In genomic region chr10:61793760-61794713, GRCh38 we compare ENCODE assay signal across 13 cellular contexts.
DNase-seq lines count a peak whose midpoint lies in the region; ATAC-seq and TF ChIP-seq lines count a peak whose summit lies in the region.
"Had no signal": no experiment of that assay in that cellular context is flagged by ENCODE, and none has a peak within 500 bp of the region (broad histone marks: within the 10 kb centered on the region; RNA-seq: fewer than 3 reads in every experiment).

No MANE protein-coding gene starts in this region.

- no peak overlapping the region for H2AFZ ChIP-seq in neural cell (ENCODE audit: low read depth, low read length)

- no peak for TF ChIP-seq RAD21 in neural cell (conservative IDR thresholded peaks at IDR 0.05)

- no peaks in the 10 kb centered on the region for H4K20me1 ChIP-seq in neural cell (ENCODE audit: insufficient read depth)

- WGBS in ovary, 3 donors: 62 to 69% (median 66%) methylated on average over 5 of the region's 5 CpGs

- H3K4me2 ChIP-seq in neural cell (ENCODE audit: low read length): peak overlapping the region; percentile 6

- TF ChIP-seq EP300 in neural cell (conservative IDR thresholded peaks at IDR 0.05; ENCODE audit: poor library complexity, severe bottlenecking) (no peak), ovary (IDR thresholded peaks at IDR 0.05) (no peak)

- in situ Hi-C loops in astrocyte of the spinal cord (cut with HindIII; ENCODE audit: low sequenced_read_pairs): no loop called here

- H3K4me3 ChIP-seq in astrocyte of the spinal cord (ENCODE audit: low read depth, low read length): no peak overlapping the region
- peak overlapping the region; percentile 24 for H3K4me3 ChIP-seq in neural cell (ENCODE audit: low read length)
- H3K4me3 ChIP-seq in ovary: no peak overlapping the region
- H3K4me3 ChIP-seq: pancreas had no signal

- no peak overlapping the region for H3K9ac ChIP-seq in neural cell (ENCODE audit: low read length)

- intact Hi-C loops in ovary (cut with DNase I): no loop called here

- TF ChIP-seq POLR2A in ovary (IDR thresholded peaks at IDR 0.05): no peak

- TF ChIP-seq CTCF in astrocyte of the spinal cord (IDR thresholded peaks at IDR 0.05; ENCODE audit: low read depth, low read length) (no peak), neural cell (IDR thresholded peaks at IDR 0.05; ENCODE audit: poor library complexity, severe bottlenecking) (no peak), nephron progenitor cell (IDR thresholded peaks at IDR 0.05) (no peak), ovary (IDR thresholded peaks at IDR 0.05) (no peak), GM20000 (IDR thresholded peaks at IDR 0.05; ENCODE audit: extremely low read depth, missing control alignments) (no peak)

- peaks cover 7% of the 10 kb centered on the region for H3K27me3 Mint-ChIP-seq in nephron progenitor cell (ENCODE audit: low read depth, poor library complexity)

- no peak overlapping the region for H3K27ac ChIP-seq in neural cell (ENCODE audit: low read length)
- H3K27ac ChIP-seq in ovary: no peak overlapping the region
- H3K27ac ChIP-seq: pancreas had no signal

- peak; percentile 85 for DNase-seq in DMS53 treated with DMSO at 0.1 percent for 48 hours (lab: John Stamatoyannopoulos, UW; ENCODE audit: unreplicated experiment)
- DNase-seq in NCI-H187 treated with DMSO at 0.1 percent for 48 hours (lab: John Stamatoyannopoulos, UW): peak; percentile 31
- DNase-seq in astrocyte of the spinal cord (ENCODE audit: low read depth, low spot score): peak; percentile 59
- no peak for DNase-seq in nephron progenitor cell
- DNase-seq in ovary: no peak
- DNase-seq in GM20000 (ENCODE audit: low spot score): no peak
- DNase-seq: activated CD4-positive, CD25-positive, alpha-beta regulatory T cell; activated effector memory CD4-positive, alpha-beta T cell treated with Interleukin-2 at 50 U/mL for 16 hours; immature natural killer cell; OCI-M1; pancreas had no signal

- H3K36me3 ChIP-seq in neural cell (ENCODE audit: insufficient read depth, low read length) (no peaks in the 10 kb centered on the region), ovary (no peaks in the 10 kb centered on the region)
- H3K36me3 ChIP-seq: pancreas had no signal

- no peak overlapping the region for H3K4me3 Mint-ChIP-seq in nephron progenitor cell
- H3K4me3 Mint-ChIP-seq: immature natural killer cell had no signal

- H3K27ac Mint-ChIP-seq in nephron progenitor cell: no peak overlapping the region
- H3K27ac Mint-ChIP-seq: immature natural killer cell had no signal

- no peak for ATAC-seq in HG03135 (IDR thresholded peaks at IDR 0.05; ENCODE audit: unreplicated experiment)

- H3K9me2 ChIP-seq in neural cell (ENCODE audit: insufficient read depth, low read length): no peaks in the 10 kb centered on the region

- no peaks in the 10 kb centered on the region for H3F3A ChIP-seq in neural cell (ENCODE audit: insufficient read depth, low read length, poor library complexity, severe bottlenecking)

- no peaks in the 10 kb centered on the region for H3K9me3 ChIP-seq in neural cell (ENCODE audit: low read length)
- H3K9me3 ChIP-seq in ovary: no peaks in the 10 kb centered on the region
- H3K9me3 ChIP-seq: pancreas had no signal

- H3K4me1 ChIP-seq in ovary (ENCODE audit: insufficient read depth): peaks cover 3% of the 10 kb centered on the region
- H3K4me1 ChIP-seq: pancreas had no signal

- H3K36me3 Mint-ChIP-seq in nephron progenitor cell (ENCODE audit: low read depth): no peaks in the 10 kb centered on the region
- H3K36me3 Mint-ChIP-seq: immature natural killer cell had no signal

- no peaks in the 10 kb centered on the region for H3K27me3 ChIP-seq in neural cell (ENCODE audit: insufficient read depth, low read depth, low read length)
- no peaks in the 10 kb centered on the region for H3K27me3 ChIP-seq in ovary
- H3K27me3 ChIP-seq: pancreas had no signal

- H3K79me2 ChIP-seq in neural cell (replicated peaks; ENCODE audit: insufficient read depth, low read length): no peaks in the 10 kb centered on the region

- peaks cover 5% of the 10 kb centered on the region for H3K4me1 Mint-ChIP-seq in nephron progenitor cell
- H3K4me1 Mint-ChIP-seq: immature natural killer cell had no signal

- H3K9me3 Mint-ChIP-seq in nephron progenitor cell: no peaks in the 10 kb centered on the region
- H3K9me3 Mint-ChIP-seq: immature natural killer cell had no signal

TF ChIP-seq in neural cell, 6 proteins besides CTCF, POLR2A, EP300 and RAD21:
- TF ChIP-seq POLR2AphosphoS5 (IDR thresholded peaks at IDR 0.05): no peak
- TF ChIP-seq MXI1 (conservative IDR thresholded peaks at IDR 0.05; ENCODE audit: poor library complexity, severe bottlenecking): no peak
- TF ChIP-seq EZH2 (IDR thresholded peaks at IDR 0.05; ENCODE audit: borderline replicate concordance, insufficient read depth, low read length, poor library complexity, severe bottlenecking): no peak
- no peak for TF ChIP-seq SMC3 (conservative IDR thresholded peaks at IDR 0.05; ENCODE audit: poor library complexity)
- no peak for TF ChIP-seq TAF1 (IDR thresholded peaks at IDR 0.05; ENCODE audit: low read depth)
- no peak for TF ChIP-seq REST (IDR thresholded peaks at IDR 0.05; ENCODE audit: borderline replicate concordance)
TF ChIP-seq in neural cell: peak in this region for 0.

Comparison
In these comparisons a context has a peak if more than half of its experiments do, and no peak if none do; other contexts are left out.
1. DNase-seq: peak in DMS53 treated with DMSO at 0.1 percent for 48 hours (single experiment), NCI-H187 treated with DMSO at 0.1 percent for 48 hours (single experiment) and astrocyte of the spinal cord (single experiment); none in nephron progenitor cell (single experiment), ovary (0 of 5) and GM20000 (single experiment).